Comparison of ENCODE assay signal across 11 cellular contexts in genomic region chr1:175597969-175598765, GRCh38.
A peak's percentile ranks its signal among the peaks of the same experiment; 100 is the strongest.
DNase-seq lines count a peak whose midpoint lies in the region; ATAC-seq and TF ChIP-seq lines count a peak whose summit lies in the region.
"Had no signal": no experiment of that assay in that cellular context is flagged by ENCODE, and none has a peak within 500 bp of the region (broad histone marks: within the 10 kb centered on the region; RNA-seq: fewer than 3 reads in every experiment).

No MANE protein-coding gene starts in this region.

- in situ Hi-C loops in gastrocnemius medialis (cut with MboI; ENCODE audit: low sequenced_read_pairs in 4 of 4) = no loop called here

- peaks cover 68% of the 10 kb centered on the region for H3K27me3 Mint-ChIP-seq in CD4-positive, alpha-beta T cell

- no peaks in the 10 kb centered on the region for H3K9me3 Mint-ChIP-seq in CD4-positive, alpha-beta T cell
- H3K9me3 Mint-ChIP-seq: activated CD4-positive, alpha-beta T cell treated with anti-CD3 and anti-CD28 coated beads, Interleukin-2, amount 10 ng/mL, durations not matched to agents 7 days and 5 days had no signal

- H3K4me3 Mint-ChIP-seq in CD4-positive, alpha-beta T cell = no peak overlapping the region
- H3K4me3 Mint-ChIP-seq: activated CD4-positive, alpha-beta T cell treated with anti-CD3 and anti-CD28 coated beads, Interleukin-2, amount 10 ng/mL, durations not matched to agents 7 days and 5 days had no signal

- no peaks in the 10 kb centered on the region for H3K36me3 Mint-ChIP-seq in CD4-positive, alpha-beta T cell (ENCODE audit: low read depth)

- no peaks in the 10 kb centered on the region for H3K9me3 ChIP-seq in thyroid gland
- no peaks in the 10 kb centered on the region for H3K9me3 ChIP-seq in gastrocnemius medialis
- H3K9me3 ChIP-seq in CD4-positive, alpha-beta T cell (ENCODE audit: control insufficient read depth, low read length) = no peaks in the 10 kb centered on the region
- H3K9me3 ChIP-seq: sigmoid colon had no signal

- WGBS in thyroid gland, 2 donors = 75% methylated on average over 7 of the region's 7 CpGs

- POLR2A ChIA-PET in CD4-positive, alpha-beta T cell (lab: Charles Lee) = no interaction called here

- H3K4me1 ChIP-seq in thyroid gland (no peaks in the 10 kb centered on the region), gastrocnemius medialis (peaks cover 0 to 5% of the 10 kb centered on the region in 2 donors)

- peak; percentile 44 for ATAC-seq in GM19023 (IDR thresholded peaks at IDR 0.05; ENCODE audit: unreplicated experiment)
- peak; percentile 42 for ATAC-seq in HG02938 (IDR thresholded peaks at IDR 0.05; ENCODE audit: unreplicated experiment)
- no peak for ATAC-seq in gastrocnemius medialis
- no peak for ATAC-seq in CD4-positive, alpha-beta T cell (ENCODE audit: poor library complexity)

- no peak overlapping the region for H3K4me3 ChIP-seq in skeletal muscle cell (ENCODE audit: low read depth, low read length)
- no peak overlapping the region for H3K4me3 ChIP-seq in thyroid gland (replicated peaks in 1 of 3)
- no peak overlapping the region for H3K4me3 ChIP-seq in gastrocnemius medialis
- H3K4me3 ChIP-seq: sigmoid colon had no signal

- H3K27ac Mint-ChIP-seq in CD4-positive, alpha-beta T cell = no peak overlapping the region
- H3K27ac Mint-ChIP-seq: activated CD4-positive, alpha-beta T cell treated with anti-CD3 and anti-CD28 coated beads, Interleukin-2, amount 10 ng/mL, durations not matched to agents 7 days and 5 days had no signal

- CTCF ChIA-PET in CD4-positive, alpha-beta T cell (lab: Charles Lee) = no interaction called here

- H3K4me1 Mint-ChIP-seq in CD4-positive, alpha-beta T cell (ENCODE audit: low read depth) = no peaks in the 10 kb centered on the region

- H3K36me3 ChIP-seq in thyroid gland = no peaks in the 10 kb centered on the region
- H3K36me3 ChIP-seq in gastrocnemius medialis = no peaks in the 10 kb centered on the region
- H3K36me3 ChIP-seq: sigmoid colon had no signal

- DNase-seq in astrocyte of the hippocampus (ENCODE audit: low read depth, low spot score) = peak; percentile 27
- peak; percentile 15 for DNase-seq in skeletal muscle cell (ENCODE audit: low read depth)
- no peak for DNase-seq in GM19238 (ENCODE audit: insufficient read length, low spot score)
- DNase-seq in thyroid gland = no peak
- no peak for DNase-seq in gastrocnemius medialis
- DNase-seq in CD4-positive, alpha-beta T cell = no peak
- DNase-seq: activated CD4-positive, alpha-beta T cell treated with anti-CD3 and anti-CD28 coated beads, Interleukin-2, amount 10 ng/mL, durations not matched to agents 7 days and 5 days; central memory CD4-positive, alpha-beta T cell; sigmoid colon had no signal

- TF ChIP-seq CTCF in thyroid gland (IDR thresholded peaks at IDR 0.05) = no peak
- TF ChIP-seq CTCF in gastrocnemius medialis (IDR thresholded peaks at IDR 0.05 in 4 of 5, conservative IDR thresholded peaks at IDR 0.05 in 1 of 5) = no peak
- TF ChIP-seq CTCF in CD4-positive, alpha-beta T cell (IDR thresholded peaks at IDR 0.05) = no peak

- TF ChIP-seq POLR2A in thyroid gland (IDR thresholded peaks at IDR 0.05) (no peak), gastrocnemius medialis (IDR thresholded peaks at IDR 0.05) (no peak)

- H3K27me3 ChIP-seq in thyroid gland = no peaks in the 10 kb centered on the region
- H3K27me3 ChIP-seq in gastrocnemius medialis = peaks cover 0 to 7% (median 5%) of the 10 kb centered on the region in 3 donors
- no peaks in the 10 kb centered on the region for H3K27me3 ChIP-seq in CD4-positive, alpha-beta T cell (ENCODE audit: control insufficient read depth, insufficient read depth, low read length)
- H3K27me3 ChIP-seq: sigmoid colon had no signal

- intact Hi-C loops in thyroid gland (cut with DNase I) (no loop called here), gastrocnemius medialis (cut with DNase I; ENCODE audit: low total_unique reads) (no loop called here)
- intact Hi-C loops in CD4-positive, alpha-beta T cell (cut with DNase I, micrococcal nuclease) = no loop called here

- H3K27ac ChIP-seq in thyroid gland (no peak overlapping the region), gastrocnemius medialis (no peak overlapping the region)
- H3K27ac ChIP-seq in CD4-positive, alpha-beta T cell (ENCODE audit: low read depth, low read length) = no peak overlapping the region
- H3K27ac ChIP-seq: sigmoid colon had no signal

Comparison
In these comparisons a context has a peak if more than half of its experiments do, and no peak if none do; other contexts are left out.
1. ATAC-seq: peak in GM19023 (single experiment) and HG02938 (single experiment); none in gastrocnemius medialis (0 of 2) and CD4-positive, alpha-beta T cell (single experiment).
2. DNase-seq: peak in astrocyte of the hippocampus (single experiment) and skeletal muscle cell (single experiment); none in GM19238 (single experiment), thyroid gland (0 of 2), gastrocnemius medialis (0 of 2) and CD4-positive, alpha-beta T cell (0 of 10).